ENCODE assay signal across 1 cellular context in genomic region chr15:70315431-70315830, GRCh38.
TF ChIP-seq lines count a peak whose summit lies in the region.

No MANE protein-coding gene starts in this region.

TF ChIP-seq in GM23338, 12 proteins besides CTCF, POLR2A, EP300 and RAD21 (continued from another document):
- TF ChIP-seq ZNF462 (CRISPR knock-in tag; IDR thresholded peaks at IDR 0.05) = no peak
- no peak for TF ChIP-seq CREB1 (CRISPR knock-in tag; IDR thresholded peaks at IDR 0.05; ENCODE audit: low read depth)
- TF ChIP-seq ZNF114 (CRISPR knock-in tag; IDR thresholded peaks at IDR 0.05) = no peak
